In genomic region chr10:119705434-119705831, GRCh38 we compare ENCODE assay signal across 12 cellular contexts. TPM values are rescaled to one million over a fixed set of nuclear protein-coding genes. Genes with fewer than 3 reads are reported as not detected.
A peak's percentile ranks its signal among the peaks of the same experiment; 100 is the strongest.
DNase-seq lines count a peak whose midpoint lies in the region; TF ChIP-seq lines count a peak whose summit lies in the region.
"Had no signal": no experiment of that assay in that cellular context is flagged by ENCODE, and none has a peak within 500 bp of the region (broad histone marks: within the 10 kb centered on the region; RNA-seq: fewer than 3 reads in every experiment).

No MANE protein-coding gene starts in this region.

- no peaks in the 10 kb centered on the region for H4K20me1 ChIP-seq in KMS-11 (ENCODE audit: insufficient read depth)

- peak; percentile 33 for DNase-seq in activated CD4-positive, alpha-beta T cell treated with anti-CD3 and anti-CD28 coated beads for 48 hours
- DNase-seq in activated CD4-positive, alpha-beta T cell treated with anti-CD3 and anti-CD28 coated beads for 1 hour, result no peak
- DNase-seq in HEK293T (ENCODE audit: extremely low spot score) (no peak), spleen (no peak), superior temporal gyrus (ENCODE audit: extremely low spot score) (no peak), HFFc6 (no peak), thyroid gland (no peak)
- DNase-seq: dermis blood vessel endothelial cell, NCI-H2107, sigmoid colon, trophoblast cell had no signal

- H3K4me1 ChIP-seq in KMS-11 (ENCODE audit: low read depth, poor library complexity, severe bottlenecking) (peaks cover 42% of the 10 kb centered on the region), spleen (peaks cover 4 to 80% (median 38%) of the 10 kb centered on the region in 6 donors), thyroid gland (no peaks in the 10 kb centered on the region)

- intact Hi-C loops in spleen (cut with DNase I; ENCODE audit: low total_unique reads), result no loop called here
- intact Hi-C loops in thyroid gland (cut with DNase I), result no loop called here

- H3K27ac ChIP-seq in KMS-11 (peak overlapping the region; percentile 61), spleen (peak overlapping the region; percentile 35 to 84 (median 69)), thyroid gland (no peak overlapping the region)

- H3K27ac Mint-ChIP-seq in HFFc6, result no peak overlapping the region

- no peak for TF ChIP-seq POLR2A in spleen (IDR thresholded peaks at IDR 0.05)
- no peak for TF ChIP-seq POLR2A in thyroid gland (IDR thresholded peaks at IDR 0.05)

- H2AFZ ChIP-seq in KMS-11 (ENCODE audit: low read depth), result no peak overlapping the region; the same call in 1 of the 2 replicates

- no peak overlapping the region for H3K4me3 Mint-ChIP-seq in HFFc6

- H3K27me3 ChIP-seq in KMS-11 (ENCODE audit: insufficient read depth, low read depth) (no peaks in the 10 kb centered on the region), spleen (replicated peaks in 1 of 7) (no peaks in the 10 kb centered on the region), thyroid gland (no peaks in the 10 kb centered on the region)
- H3K27me3 ChIP-seq: sigmoid colon had no signal

- peaks cover 8% of the 10 kb centered on the region for H3K27me3 Mint-ChIP-seq in HFFc6 (ENCODE audit: insufficient read depth)

- H3K4me2 ChIP-seq in KMS-11, result peak overlapping the region; percentile 49

- POLR2A ChIA-PET in HEK293T (lab: Yijun Ruan, JAX), result no interaction called here

- H3K79me2 ChIP-seq in KMS-11 (ENCODE audit: insufficient read depth, low read depth), result no peaks in the 10 kb centered on the region

- peaks cover 22% of the 10 kb centered on the region for H3K4me1 Mint-ChIP-seq in HFFc6 (ENCODE audit: low read depth)

- CTCF ChIA-PET in HEK293T (lab: Yijun Ruan, JAX), result interaction anchor here (0.7 kb wide), 1 partner anchor 45 kb away, joined by 3 read pairs; no protein-coding TSS in a partner anchor

- H3K9me3 Mint-ChIP-seq in HFFc6, result peaks cover 8% of the 10 kb centered on the region

- H3K36me3 ChIP-seq in KMS-11 (ENCODE audit: insufficient read depth) (no peaks in the 10 kb centered on the region), spleen (no peaks in the 10 kb centered on the region), thyroid gland (no peaks in the 10 kb centered on the region)
- H3K36me3 ChIP-seq: sigmoid colon had no signal

- H3K36me3 Mint-ChIP-seq in HFFc6 (ENCODE audit: low read depth), result peaks cover 10% of the 10 kb centered on the region

- TF ChIP-seq CTCF in KMS-11 (conservative IDR thresholded peaks at IDR 0.05; ENCODE audit: low read depth, low read length) (no peak), spleen (IDR thresholded peaks at IDR 0.05 in 8 of 11, conservative IDR thresholded peaks at IDR 0.05 in 3 of 11) (no peak), HFFc6 (IDR thresholded peaks at IDR 0.05) (no peak), thyroid gland (IDR thresholded peaks at IDR 0.05) (no peak)

- H3K9me3 ChIP-seq in spleen (peaks cover 0 to 21% (median 9%) of the 10 kb centered on the region in 8 donors), thyroid gland (no peaks in the 10 kb centered on the region)

- no peak overlapping the region for H3K9ac ChIP-seq in KMS-11

- WGBS in spleen, 5 donors, result 34 to 68% (median 46%) methylated on average over 3 of the region's 3 CpGs
- WGBS in thyroid gland, 2 donors, result 85 to 86% methylated on average over 3 of the region's 3 CpGs

- H3K4me3 ChIP-seq in KMS-11 (IDR thresholded peaks at IDR 0.05; ENCODE audit: insufficient read depth, low read depth, low read length), result no peak overlapping the region
- H3K4me3 ChIP-seq in spleen, result peak overlapping the region in 1 of 8 donors; percentile 36
- H3K4me3 ChIP-seq in thyroid gland (replicated peaks in 1 of 3), result no peak overlapping the region
- H3K4me3 ChIP-seq: sigmoid colon had no signal

TF ChIP-seq in HEK293T, 16 proteins besides CTCF, POLR2A, EP300 and RAD21:
- TF ChIP-seq CTBP1 (IDR thresholded peaks at IDR 0.05; ENCODE audit: borderline replicate concordance), result no peak
- TF ChIP-seq, protein P1, sequence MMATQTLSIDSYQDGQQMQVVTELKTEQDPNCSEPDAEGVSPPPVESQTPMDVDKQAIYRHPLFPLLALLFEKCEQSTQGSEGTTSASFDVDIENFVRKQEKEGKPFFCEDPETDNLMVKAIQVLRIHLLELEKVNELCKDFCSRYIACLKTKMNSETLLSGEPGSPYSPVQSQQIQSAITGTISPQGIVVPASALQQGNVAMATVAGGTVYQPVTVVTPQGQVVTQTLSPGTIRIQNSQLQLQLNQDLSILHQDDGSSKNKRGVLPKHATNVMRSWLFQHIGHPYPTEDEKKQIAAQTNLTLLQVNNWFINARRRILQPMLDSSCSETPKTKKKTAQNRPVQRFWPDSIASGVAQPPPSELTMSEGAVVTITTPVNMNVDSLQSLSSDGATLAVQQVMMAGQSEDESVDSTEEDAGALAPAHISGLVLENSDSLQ (IDR thresholded peaks at IDR 0.05), result peak; percentile 49; the same call in 1 of the 2 replicates

RNA-seq across cellular contexts. Expression of gene INPP5F, which starts 20.4 kb away (rescaled TPM):
- total RNA-seq in spleen (10 to 100 TPM in 6 of 7 donors, 1 to 10 TPM in 1; 8.4 to 16.2 (median 12.5) TPM), thyroid gland (10 to 100 TPM; 12.6 to 14.9 (median 13.4) TPM)
- polyA plus RNA-seq in spleen, result 1 to 10 TPM; 6.0 to 6.9 (median 6.4) TPM
- 10 to 100 TPM in 5 of 6 experiments, 1 to 10 TPM in 1; 8.7 to 12.8 (median 12.5) TPM for total RNA-seq in HFFc6 (2021; fragmentation: NEBNext Ultra II Directional; extraction: Animal tissue kit (Norgen Biotek cat#: 25700))

RNA-seq across cellular contexts. Expression of gene BAG3, which starts 54.3 kb away (rescaled TPM):
- total RNA-seq in spleen, result 10 to 100 TPM; 15.1 to 36.0 (median 18.3) TPM
- polyA plus RNA-seq in spleen, result 1 to 10 TPM; 2.1 to 7.2 (median 3.5) TPM
- 100 to 1,000 TPM in 4 of 6 experiments, 10 to 100 TPM in 2; 97.2 to 108 (median 101) TPM for total RNA-seq in HFFc6 (2021; fragmentation: NEBNext Ultra II Directional; extraction: Animal tissue kit (Norgen Biotek cat#: 25700))
- total RNA-seq in thyroid gland, result 10 to 100 TPM; 26.6 to 46.6 (median 38.0) TPM

Comparison
In these comparisons a context has a peak if more than half of its experiments do, and no peak if none do; other contexts are left out.
1. H3K27ac ChIP-seq: peak in KMS-11 (single experiment) and spleen (8 of 8); none in thyroid gland (0 of 3).